In the genomic region with DNA sequence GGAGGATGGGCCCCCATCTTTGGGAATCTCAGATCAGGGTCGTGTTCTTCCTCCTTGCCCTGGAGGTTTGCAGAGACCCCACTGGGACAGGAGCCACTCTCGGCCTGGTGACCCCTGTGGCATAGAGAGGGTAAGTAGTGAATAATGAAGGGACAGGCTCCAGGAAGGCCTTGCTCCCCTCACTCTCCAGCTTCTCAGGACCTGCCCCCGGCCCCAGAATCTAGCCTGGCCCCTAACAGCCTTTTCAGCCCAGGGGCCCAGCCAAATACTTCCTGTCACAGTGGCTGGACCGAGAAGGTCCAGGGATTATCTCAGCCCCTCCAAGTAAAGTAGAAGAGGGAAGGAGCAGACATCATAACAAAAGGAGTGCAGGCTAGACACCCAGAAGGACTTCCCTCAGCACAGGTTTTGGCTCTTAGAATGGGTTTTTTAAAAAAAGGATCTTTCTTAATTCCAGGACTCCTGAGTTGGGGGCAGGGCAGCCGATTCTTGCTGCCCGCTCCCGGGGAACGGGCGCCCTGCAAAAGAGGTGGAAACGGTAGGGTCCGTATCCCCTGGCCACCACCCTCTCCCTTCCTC, we compare ENCODE assay signal across 9 cellular contexts. TPM values are rescaled to one million over a fixed set of nuclear protein-coding genes. Genes with fewer than 3 reads are reported as not detected.
DNase-seq lines count a peak whose midpoint lies in the region; ATAC-seq, FAIRE-seq and TF ChIP-seq lines count a peak whose summit lies in the region.
"Had no signal": no experiment of that assay in that cellular context is flagged by ENCODE, and none has a peak within 500 bp of the region (broad histone marks: within the 10 kb centered on the region; RNA-seq: fewer than 3 reads in every experiment).

No MANE protein-coding gene starts in this region.

- peak overlapping the region; percentile 36 for H3K4me3 Mint-ChIP-seq in activated naive CD4-positive, alpha-beta T cell treated with anti-CD3 and anti-CD28 coated beads for 36 hours

- no peaks in the 10 kb centered on the region for H3K9me3 ChIP-seq in mammary epithelial cell (replicated peaks; ENCODE audit: insufficient read depth, low read length)
- H3K9me3 ChIP-seq in mesenchymal stem cell (ENCODE audit: control insufficient read depth, low read length) = no peaks in the 10 kb centered on the region
- no peaks in the 10 kb centered on the region for H3K9me3 ChIP-seq in upper lobe of left lung

- no peak overlapping the region for H2BK12ac ChIP-seq in mesenchymal stem cell (ENCODE audit: low read length in 2 of 2)

- ATAC-seq in upper lobe of left lung (ENCODE audit: low FRiP score in 2 of 2) (no peak), GM21423 (IDR thresholded peaks at IDR 0.05; ENCODE audit: unreplicated experiment) (no peak), HG03135 (IDR thresholded peaks at IDR 0.05; ENCODE audit: unreplicated experiment) (no peak)

- no peaks in the 10 kb centered on the region for H3K9me3 Mint-ChIP-seq in activated naive CD4-positive, alpha-beta T cell treated with anti-CD3 and anti-CD28 coated beads for 36 hours

- no peak overlapping the region for H3K14ac ChIP-seq in mesenchymal stem cell (ENCODE audit: low read length in 2 of 2)

- no TSS peak for BruUV-seq in mammary epithelial cell (replicated peaks; lab: Mats Ljungman, UMichigan)

- H3K36me3 ChIP-seq in mammary epithelial cell (ENCODE audit: insufficient read depth, low read length) (no peaks in the 10 kb centered on the region), mesenchymal stem cell (ENCODE audit: control insufficient read depth in 1 of 2, insufficient read depth in 2 of 2, low read depth in 1 of 2, low read length in 2 of 2) (no peaks in the 10 kb centered on the region), upper lobe of left lung (no peaks in the 10 kb centered on the region)

- in situ Hi-C loops in mammary epithelial cell (cut with MboI; ENCODE audit: low sequenced_read_pairs in 2 of 2) = loop anchor here (5.0 to 25.0 kb wide), 3 partner anchors 122 to 430 kb away; no protein-coding TSS in a partner anchor

- H3K4me1 Mint-ChIP-seq in activated naive CD4-positive, alpha-beta T cell treated with anti-CD3 and anti-CD28 coated beads for 36 hours (ENCODE audit: low read depth) = peaks cover 15% of the 10 kb centered on the region

- H3K79me1 ChIP-seq in mesenchymal stem cell (replicated peaks; ENCODE audit: low read length, poor library complexity, severe bottlenecking) = no peaks in the 10 kb centered on the region

- TF ChIP-seq CTCF in mammary epithelial cell (conservative IDR thresholded peaks at IDR 0.05 in 1 of 2, IDR thresholded peaks at IDR 0.05 in 1 of 2; ENCODE audit: extremely low read depth in 1 of 2, insufficient read depth in 1 of 2, low read depth in 1 of 2, low read length in 2 of 2) = no peak
- TF ChIP-seq CTCF in upper lobe of left lung (IDR thresholded peaks at IDR 0.05) = no peak

- intact Hi-C loops in activated naive CD4-positive, alpha-beta T cell treated with anti-CD3 and anti-CD28 coated beads for 36 hours (cut with micrococcal nuclease) = loop anchor here (1.0 to 2.0 kb wide), 3 partner anchors 44 to 120 kb away; a partner anchor contains a TSS
- intact Hi-C loops in mammary epithelial cell (cut with micrococcal nuclease) = loop anchor here (1.0 to 5.0 kb wide), 3 partner anchors 52 to 120 kb away; a partner anchor contains a TSS

- no peak for DNase-seq in activated naive CD4-positive, alpha-beta T cell treated with anti-CD3 and anti-CD28 coated beads for 36 hours
- DNase-seq in activated naive CD4-positive, alpha-beta T cell treated with anti-CD3 and anti-CD28 coated beads, Interleukin-2, amount 50 U/mL, for 16 hours = no peak
- DNase-seq in mammary epithelial cell = no peak
- no peak for DNase-seq in mesenchymal stem cell
- DNase-seq in upper lobe of left lung = no peak
- DNase-seq in H54 (ENCODE audit: insufficient read length, low spot score) = no peak

- no peaks in the 10 kb centered on the region for H3K27me3 ChIP-seq in mammary epithelial cell (ENCODE audit: insufficient read depth, low read length)
- H3K27me3 ChIP-seq in mesenchymal stem cell (ENCODE audit: control insufficient read depth in 1 of 2, insufficient read depth in 1 of 2, low read length in 2 of 2) = peaks cover 50 to 69% of the 10 kb centered on the region in 2 experiments
- H3K27me3 ChIP-seq in upper lobe of left lung = peaks cover 0 to 13% (median 0%) of the 10 kb centered on the region in 4 donors

- peaks cover 38% of the 10 kb centered on the region for H3K27me3 Mint-ChIP-seq in activated naive CD4-positive, alpha-beta T cell treated with anti-CD3 and anti-CD28 coated beads for 36 hours (ENCODE audit: low read depth)

- H3K9ac ChIP-seq in mammary epithelial cell (ENCODE audit: insufficient read depth, low read length) (no peak overlapping the region), mesenchymal stem cell (ENCODE audit: low read length) (no peak overlapping the region)

- H3K4ac ChIP-seq in mesenchymal stem cell (ENCODE audit: low read depth in 1 of 2, low read length in 2 of 2) = no peak overlapping the region

- no peak overlapping the region for H4K91ac ChIP-seq in mesenchymal stem cell (ENCODE audit: low read length)

- no peaks in the 10 kb centered on the region for H3K36me3 Mint-ChIP-seq in activated naive CD4-positive, alpha-beta T cell treated with anti-CD3 and anti-CD28 coated beads for 36 hours (ENCODE audit: low read depth)

- no peak overlapping the region for H3K18ac ChIP-seq in mesenchymal stem cell (ENCODE audit: low read depth in 1 of 2, low read length in 2 of 2)

- H4K20me1 ChIP-seq in mammary epithelial cell (ENCODE audit: insufficient read depth, low read length) = peaks cover 2% of the 10 kb centered on the region

- H3K4me2 ChIP-seq in mammary epithelial cell (ENCODE audit: insufficient read depth, low read depth, low read length) (peak overlapping the region; percentile 98), mesenchymal stem cell (ENCODE audit: low read length, poor library complexity, severe bottlenecking) (peak overlapping the region; percentile 73)

- H3K79me2 ChIP-seq in mammary epithelial cell (ENCODE audit: insufficient read depth, low read length) = no peaks in the 10 kb centered on the region

- no peak overlapping the region for H3K23ac ChIP-seq in mesenchymal stem cell (ENCODE audit: low read length in 2 of 2)

- H3K27ac ChIP-seq in mammary epithelial cell (ENCODE audit: insufficient read depth, low read depth, low read length) (no peak overlapping the region), mesenchymal stem cell (ENCODE audit: low read length, poor library complexity, severe bottlenecking) (no peak overlapping the region), upper lobe of left lung (peak overlapping the region in 2 of 4 donors; percentile 72 to 84)

- H2AK5ac ChIP-seq in mesenchymal stem cell (ENCODE audit: low read length, severe bottlenecking) = no peak overlapping the region

- no peak overlapping the region for H2BK120ac ChIP-seq in mesenchymal stem cell (ENCODE audit: low read depth, low read length)

- H3K4me3 ChIP-seq in mammary epithelial cell (replicated peaks in 1 of 3; ENCODE audit: insufficient read depth in 1 of 3, low read depth in 2 of 3, low read length in 3 of 3) (peak overlapping the region in 2 of 3 experiments; percentile 59 to 60), mesenchymal stem cell (ENCODE audit: insufficient read depth in 1 of 2, low read depth in 1 of 2, low read length in 2 of 2) (peak overlapping the region; percentile 40 to 49), upper lobe of left lung (peak overlapping the region in 3 of 4 donors; percentile 54 to 67 (median 63))

- H2BK15ac ChIP-seq in mesenchymal stem cell (ENCODE audit: low read depth, poor library complexity, severe bottlenecking) = no peak overlapping the region

- H2BK5ac ChIP-seq in mesenchymal stem cell (ENCODE audit: low read depth, low read length, poor library complexity, severe bottlenecking) = no peak overlapping the region

- no peak overlapping the region for H3K27ac Mint-ChIP-seq in activated naive CD4-positive, alpha-beta T cell treated with anti-CD3 and anti-CD28 coated beads for 36 hours

- CTCF ChIA-PET in activated naive CD4-positive, alpha-beta T cell treated with anti-CD3 and anti-CD28 coated beads for 36 hours (lab: Charles Lee) = interaction anchor here (0.6 to 10.8 kb wide), 6 partner anchors 17 to 188 kb away, joined by 3 to 232 read pairs (median 4); a partner anchor contains a TSS
- CTCF ChIA-PET in mammary epithelial cell (lab: Charles Lee; ENCODE audit: low non-redundant PET) = interaction anchor here (0.6 kb wide), 1 partner anchor 67 kb away, joined by 4 read pairs; no protein-coding TSS in a partner anchor

- peak overlapping the region; percentile 84 for H2AFZ ChIP-seq in mammary epithelial cell (ENCODE audit: low read depth, low read length)
- H2AFZ ChIP-seq in mesenchymal stem cell (ENCODE audit: low read depth, low read length) = no peak overlapping the region

- WGBS in mammary epithelial cell (ENCODE audit: low coverage, missing lambda C conversion rate) = 69% methylated on average over 3 of the region's 11 CpGs
- WGBS in mesenchymal stem cell = 19% methylated on average over 8 of the region's 11 CpGs
- WGBS in upper lobe of left lung, 2 donors = 26 to 40% methylated on average over 7 to 11 of the region's 11 CpGs

- H3K4me1 ChIP-seq in mammary epithelial cell (ENCODE audit: insufficient read depth, low read length) (peaks cover 11% of the 10 kb centered on the region), mesenchymal stem cell (ENCODE audit: control insufficient read depth, insufficient read depth, low read depth, low read length) (peaks cover 23% of the 10 kb centered on the region), upper lobe of left lung (peaks cover 28 to 49% (median 34%) of the 10 kb centered on the region in 4 donors)

- dilution Hi-C loops in mammary epithelial cell (cut with HindIII; ENCODE audit: low sequenced_read_pairs) = no loop called here

- no peak overlapping the region for H4K8ac ChIP-seq in mesenchymal stem cell (ENCODE audit: low read length)

- no peak for TF ChIP-seq EP300 in upper lobe of left lung (IDR thresholded peaks at IDR 0.05)

- TF ChIP-seq POLR2A in upper lobe of left lung (IDR thresholded peaks at IDR 0.05) = no peak
- TF ChIP-seq POLR2A in H54 (IDR thresholded peaks at IDR 0.05; ENCODE audit: low read depth, low read length) = no peak

- no peak for FAIRE-seq in H54 (lab: Jason Lieb, UNC)

RNA-seq across cellular contexts. Expression of a gene that starts 0.6 kb away (rescaled TPM):
- total RNA-seq in activated naive CD4-positive, alpha-beta T cell treated with anti-CD3 and anti-CD28 coated beads for 36 hours = under 1 TPM; 0.25 to 0.26 TPM
- under 1 TPM; 0.33 to 0.35 TPM for total RNA-seq in mammary epithelial cell
- polyA plus RNA-seq in mammary epithelial cell = 0.23 TPM
- not detected for polyA minus RNA-seq in mammary epithelial cell
- polyA plus RNA-seq in mesenchymal stem cell (2013, experiment 1 of 2) = 0.01 TPM
- 0.12 TPM for polyA plus RNA-seq in mesenchymal stem cell (2013, experiment 2 of 2)
- total RNA-seq in upper lobe of left lung = 1 to 10 TPM; 1.2 to 6.6 (median 4.6) TPM
- total RNA-seq: mononuclear cell had no signal
